Comparison of ENCODE assay signal across 17 cellular contexts in genomic region chr20:57445774-57446173, GRCh38. TPM values are rescaled to one million over a fixed set of nuclear protein-coding genes. Genes with fewer than 3 reads are reported as not detected.
A peak's percentile ranks its signal among the peaks of the same experiment; 100 is the strongest.
DNase-seq lines count a peak whose midpoint lies in the region; ATAC-seq and FAIRE-seq lines count a peak whose summit lies in the region.
"Had no signal": no experiment of that assay in that cellular context is flagged by ENCODE, and none has a peak within 500 bp of the region (broad histone marks: within the 10 kb centered on the region; RNA-seq: fewer than 3 reads in every experiment).

No MANE protein-coding gene starts in this region.

- H3K27me3 ChIP-seq in GM23248 (replicated peaks; ENCODE audit: insufficient read depth) (peaks cover 2% of the 10 kb centered on the region; the same call in 1 of the 2 replicates), right cardiac atrium (ENCODE audit: control insufficient read depth, insufficient read depth) (no peaks in the 10 kb centered on the region), skeletal muscle tissue (ENCODE audit: control insufficient read depth in 3 of 3, insufficient read depth in 3 of 3, low read length in 3 of 3) (no peaks in the 10 kb centered on the region)

- H3F3A ChIP-seq in GM23248 (ENCODE audit: insufficient read depth) = no peaks in the 10 kb centered on the region

- H4K20me1 ChIP-seq in GM23248 (ENCODE audit: insufficient read depth) = no peaks in the 10 kb centered on the region

- H3K4me1 ChIP-seq in GM23248 (ENCODE audit: insufficient read depth) (peaks cover 7% of the 10 kb centered on the region), right cardiac atrium (ENCODE audit: control insufficient read depth, insufficient read depth, low read length) (no peaks in the 10 kb centered on the region), skeletal muscle tissue (ENCODE audit: control insufficient read depth in 3 of 3, insufficient read depth in 3 of 3, low read length in 3 of 3) (peaks cover 53 to 86% (median 76%) of the 10 kb centered on the region in 3 donors)
- H3K4me1 ChIP-seq: HAP-1 had no signal

- intact Hi-C loops in right cardiac atrium (cut with DNase I) = no loop called here

- H2AFZ ChIP-seq in GM23248 = no peak overlapping the region

- 60 to 63% methylated on average over 3 of the region's 3 CpGs for WGBS in GM23248 (ENCODE audit: low coverage in 1 of 2, low lambda C conversion rate in 2 of 2, missing lambda C conversion rate in 2 of 2), 2 experiments
- WGBS in right cardiac atrium = 70% methylated on average over 3 of the region's 3 CpGs

- H3K79me2 ChIP-seq in GM23248 (ENCODE audit: insufficient read depth) = no peaks in the 10 kb centered on the region

- H3K36me3 ChIP-seq in GM23248 (ENCODE audit: low read depth) (no peaks in the 10 kb centered on the region), skeletal muscle tissue (ENCODE audit: control insufficient read depth in 3 of 3, insufficient read depth in 3 of 3, low read length in 3 of 3) (no peaks in the 10 kb centered on the region)
- H3K36me3 ChIP-seq: HAP-1, SJCRH30 had no signal

- H3K9me2 ChIP-seq in GM23248 (ENCODE audit: insufficient read depth) = no peaks in the 10 kb centered on the region

- DNase-seq in GM23248 (no peak), HTR-8/SVneo (ENCODE audit: insufficient read length, low spot score) (no peak), right cardiac atrium (peak in 1 of 3 donors; percentile 0), GM19239 (ENCODE audit: insufficient read length, low spot score) (no peak), LoVo (ENCODE audit: low spot score) (no peak), NK-92 (lab: John Stamatoyannopoulos, UW; ENCODE audit: unreplicated experiment) (no peak)
- DNase-seq: CD8-positive, alpha-beta memory T cell; DMS79 treated with DMSO at 0.1 percent for 48 hours; NCI-H1417 treated with DMSO at 0.1 percent for 48 hours; NCI-H2029 treated with DMSO at 0.1 percent for 48 hours; NCI-H2171 treated with DMSO at 0.1 percent for 48 hours; NCI-H446 treated with DMSO at 0.1 percent for 48 hours; NCI-H748 treated with DMSO at 0.1 percent for 48 hours; RPMI8226; SJCRH30 had no signal

- H3K4me2 ChIP-seq in GM23248 (ENCODE audit: unreplicated experiment) = peak overlapping the region; percentile 32

- FAIRE-seq in HTR-8/SVneo (lab: Jason Lieb, UNC) (peak; percentile 95), GM19239 (lab: Jason Lieb, UNC) (no peak)

- in situ Hi-C loops in GM23248 (cut with MboI) = no loop called here

- H3K9me3 ChIP-seq in GM23248 (ENCODE audit: low read depth) (no peaks in the 10 kb centered on the region), right cardiac atrium (ENCODE audit: control insufficient read depth, low read length) (no peaks in the 10 kb centered on the region), skeletal muscle tissue (ENCODE audit: control insufficient read depth in 3 of 3, low read length in 3 of 3) (no peaks in the 10 kb centered on the region)
- H3K9me3 ChIP-seq: HAP-1, SJCRH30 had no signal

- H3K9ac ChIP-seq in GM23248 = no peak overlapping the region
- H3K9ac ChIP-seq in skeletal muscle tissue (ENCODE audit: low read depth in 1 of 3, low read length in 3 of 3) = peak overlapping the region in 1 of 3 donors; percentile 66

- H3K4me3 ChIP-seq in GM23248 (no peak overlapping the region), right cardiac atrium (ENCODE audit: low read length) (no peak overlapping the region), skeletal muscle tissue (ENCODE audit: low read length in 3 of 3) (peak overlapping the region in 1 of 3 donors; percentile 35)
- H3K4me3 ChIP-seq: HAP-1, SJCRH30 had no signal

- H3K27ac ChIP-seq in GM23248 = no peak overlapping the region
- peak overlapping the region; percentile 84 for H3K27ac ChIP-seq in right cardiac atrium (ENCODE audit: low read length)
- H3K27ac ChIP-seq in skeletal muscle tissue (ENCODE audit: low read depth, low read length) = peak overlapping the region; percentile 78
- H3K27ac ChIP-seq: SJCRH30 had no signal

- no peak for ATAC-seq in right cardiac atrium

RNA-seq across cellular contexts. Expression of gene RBM38, which starts 54.6 kb away (rescaled TPM):
- 3.7 and 8.1 TPM in 2 replicates for total RNA-seq in GM23248 (2014; rRNA removed; shearing (Covaris generic))
- polyA plus RNA-seq in GM23248 (2016; fragmentation: Nextera tagmentation; extraction: Ambion mirVana) (1.3 and 2.0 TPM in 2 replicates), right cardiac atrium (182 TPM)
- total RNA-seq in right cardiac atrium (100 to 1,000 TPM in 1 of 4 donors, 10 to 100 TPM in 3; 82.6 to 143 (median 94.4) TPM), skeletal muscle tissue (60.0 TPM)
